8 cellular contexts compared by ENCODE assay signal in genomic region chr2:187500585-187501359, GRCh38. TPM values are rescaled to one million over a fixed set of nuclear protein-coding genes. Genes with fewer than 3 reads are reported as not detected.
A peak's percentile ranks its signal among the peaks of the same experiment; 100 is the strongest.
DNase-seq lines count a peak whose midpoint lies in the region; ATAC-seq and TF ChIP-seq lines count a peak whose summit lies in the region.

No MANE protein-coding gene starts in this region.

- H2BK5ac ChIP-seq in trophoblast cell (ENCODE audit: low read depth, low read length, poor library complexity), result no peak overlapping the region

- no peak overlapping the region for H2BK12ac ChIP-seq in trophoblast cell (ENCODE audit: low read length)

- no peaks in the 10 kb centered on the region for H3K79me2 ChIP-seq in trophoblast cell (ENCODE audit: control insufficient read depth, insufficient read depth, low read length, poor library complexity)

- H3K18ac ChIP-seq in trophoblast cell (ENCODE audit: low read length), result no peak overlapping the region

- H2BK120ac ChIP-seq in trophoblast cell (ENCODE audit: insufficient read depth, low read length, poor library complexity), result no peak overlapping the region

- H3K79me1 ChIP-seq in trophoblast cell (ENCODE audit: low read length), result no peaks in the 10 kb centered on the region

- H3K9me3 ChIP-seq in trophoblast cell (ENCODE audit: insufficient read depth, low read depth, low read length), result no peaks in the 10 kb centered on the region

- peak overlapping the region; percentile 62 for H4K8ac ChIP-seq in trophoblast cell (ENCODE audit: low read depth, low read length)

- no peaks in the 10 kb centered on the region for H3K4me1 ChIP-seq in trophoblast cell (ENCODE audit: control insufficient read depth in 1 of 2, insufficient read depth in 2 of 2, low read length in 2 of 2)

- no peak overlapping the region for H3K14ac ChIP-seq in trophoblast cell (ENCODE audit: low read length)

- no peaks in the 10 kb centered on the region for H3K27me3 ChIP-seq in trophoblast cell (ENCODE audit: insufficient read depth, low read length)

- TF ChIP-seq CTCF in GM12865 (IDR thresholded peaks at IDR 0.05; ENCODE audit: insufficient read depth, low read depth, low read length, missing control alignments), result no peak
- peak; percentile 32 for TF ChIP-seq CTCF in choroid plexus epithelial cell (conservative IDR thresholded peaks at IDR 0.05; ENCODE audit: low read depth, low read length)

- H4K12ac ChIP-seq in trophoblast cell (ENCODE audit: low read depth, low read length), result no peak overlapping the region

- DNase-seq in GM12865 (ENCODE audit: low read depth) (peak; percentile 26), NCI-H146 treated with DMSO at 0.1 percent for 48 hours (lab: John Stamatoyannopoulos, UW; ENCODE audit: unreplicated experiment) (peak; percentile 4), choroid plexus epithelial cell (ENCODE audit: low read depth) (peak; percentile 62), trophoblast cell (peak in 1 of 2 donors; percentile 48), GM19240 (ENCODE audit: insufficient read length, low spot score) (no peak)
- no peak for DNase-seq in stimulated activated naive CD4-positive, alpha-beta T cell (lab: John Stamatoyannopoulos, UW)

- no peak overlapping the region for H3K4ac ChIP-seq in trophoblast cell (ENCODE audit: low read depth, low read length)

- WGBS in trophoblast cell (ENCODE audit: extremely low coverage, insufficient coverage, insufficient read length), result no CpG with 5 or more reads among the region's 7 CpGs

- H3K23ac ChIP-seq in trophoblast cell (ENCODE audit: low read length), result no peak overlapping the region

- no peaks in the 10 kb centered on the region for H3K36me3 ChIP-seq in trophoblast cell (ENCODE audit: control insufficient read depth in 1 of 2, insufficient read depth in 2 of 2, low read length in 2 of 2)

- no peak overlapping the region for H2AFZ ChIP-seq in trophoblast cell (ENCODE audit: insufficient read depth, low read length, poor library complexity)

- no peak overlapping the region for H3K27ac ChIP-seq in trophoblast cell (ENCODE audit: low read depth, low read length)

- no peak for ATAC-seq in GM21737 (IDR thresholded peaks at IDR 0.05; ENCODE audit: unreplicated experiment)
- no peak for ATAC-seq in HG03442 (IDR thresholded peaks at IDR 0.05; ENCODE audit: unreplicated experiment)

- H2AK5ac ChIP-seq in trophoblast cell (ENCODE audit: low read length), result no peak overlapping the region

- no peak overlapping the region for H3K4me2 ChIP-seq in trophoblast cell (ENCODE audit: low read length)

- no peak overlapping the region for H3K4me3 ChIP-seq in GM12865 (ENCODE audit: low read depth, low read length)
- no peak overlapping the region for H3K4me3 ChIP-seq in choroid plexus epithelial cell (ENCODE audit: low read depth, low read length)
- no peak overlapping the region for H3K4me3 ChIP-seq in trophoblast cell (ENCODE audit: low read depth, low read length)

- H3K9ac ChIP-seq in trophoblast cell (ENCODE audit: low read length), result no peak overlapping the region

- no peak overlapping the region for H4K91ac ChIP-seq in trophoblast cell (ENCODE audit: low read depth, low read length)

RNA-seq across cellular contexts. Expression of gene CALCRL, which starts 52.7 kb away (rescaled TPM):
- polyA plus RNA-seq in trophoblast cell (2013), result 0.35 and 0.40 TPM in 2 replicates

RNA-seq across cellular contexts. Expression of gene TFPI, which starts 53.5 kb away (rescaled TPM):
- polyA plus RNA-seq in trophoblast cell (2013), result 210 and 216 TPM in 2 replicates

Comparison
In these comparisons a context has a peak if more than half of its experiments do, and no peak if none do; other contexts are left out.
1. DNase-seq: peak in GM12865 (single experiment), NCI-H146 treated with DMSO at 0.1 percent for 48 hours (single experiment) and choroid plexus epithelial cell (single experiment); none in stimulated activated naive CD4-positive, alpha-beta T cell (0 of 6) and GM19240 (single experiment).